9 cellular contexts compared by ENCODE assay signal in the genomic region with DNA sequence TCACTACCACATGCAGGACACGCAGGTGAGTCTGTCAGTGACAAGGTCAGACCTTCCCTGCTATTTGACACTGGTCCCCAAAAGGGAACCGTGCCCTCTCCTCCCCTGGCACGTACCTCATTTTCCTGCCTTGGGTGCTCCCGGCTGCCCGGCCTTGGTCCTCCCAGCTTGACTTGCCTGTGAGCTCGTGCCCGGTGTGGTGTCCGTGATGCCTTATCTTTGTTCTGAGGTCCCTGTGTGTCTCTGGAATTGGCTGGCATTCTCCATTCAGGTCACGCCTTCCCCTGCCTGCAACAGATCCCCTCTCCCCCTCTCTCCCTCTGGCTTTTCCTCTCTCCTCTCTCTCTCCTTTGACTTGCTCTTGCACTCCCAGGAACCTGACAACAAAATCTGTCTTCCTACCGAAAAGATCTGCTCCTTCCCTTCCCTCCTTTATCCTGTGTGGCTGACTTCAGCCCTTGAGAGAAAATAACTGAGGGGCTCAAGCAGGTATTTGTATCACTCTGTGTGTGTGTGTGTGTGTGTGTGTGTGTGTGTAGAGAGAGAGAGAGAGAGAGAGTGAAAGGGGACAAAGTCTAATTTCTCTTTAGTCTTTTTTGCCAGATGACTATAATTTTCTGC. TPM values are rescaled to one million over a fixed set of nuclear protein-coding genes. Genes with fewer than 3 reads are reported as not detected.
DNase-seq lines count a peak whose midpoint lies in the region; ATAC-seq, FAIRE-seq and TF ChIP-seq lines count a peak whose summit lies in the region.
"Had no signal": no experiment of that assay in that cellular context is flagged by ENCODE, and none has a peak within 500 bp of the region (broad histone marks: within the 10 kb centered on the region; RNA-seq: fewer than 3 reads in every experiment).

A gene with protein sequence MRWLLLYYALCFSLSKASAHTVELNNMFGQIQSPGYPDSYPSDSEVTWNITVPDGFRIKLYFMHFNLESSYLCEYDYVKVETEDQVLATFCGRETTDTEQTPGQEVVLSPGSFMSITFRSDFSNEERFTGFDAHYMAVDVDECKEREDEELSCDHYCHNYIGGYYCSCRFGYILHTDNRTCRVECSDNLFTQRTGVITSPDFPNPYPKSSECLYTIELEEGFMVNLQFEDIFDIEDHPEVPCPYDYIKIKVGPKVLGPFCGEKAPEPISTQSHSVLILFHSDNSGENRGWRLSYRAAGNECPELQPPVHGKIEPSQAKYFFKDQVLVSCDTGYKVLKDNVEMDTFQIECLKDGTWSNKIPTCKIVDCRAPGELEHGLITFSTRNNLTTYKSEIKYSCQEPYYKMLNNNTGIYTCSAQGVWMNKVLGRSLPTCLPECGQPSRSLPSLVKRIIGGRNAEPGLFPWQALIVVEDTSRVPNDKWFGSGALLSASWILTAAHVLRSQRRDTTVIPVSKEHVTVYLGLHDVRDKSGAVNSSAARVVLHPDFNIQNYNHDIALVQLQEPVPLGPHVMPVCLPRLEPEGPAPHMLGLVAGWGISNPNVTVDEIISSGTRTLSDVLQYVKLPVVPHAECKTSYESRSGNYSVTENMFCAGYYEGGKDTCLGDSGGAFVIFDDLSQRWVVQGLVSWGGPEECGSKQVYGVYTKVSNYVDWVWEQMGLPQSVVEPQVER (minus strand): TSS at position 226 of the 621 bp plus-strand sequence. CDS start 105 bp downstream, at position 121.

- no peak for TF ChIP-seq CTCF in upper lobe of right lung (IDR thresholded peaks at IDR 0.05)

- intact Hi-C loops in upper lobe of right lung (cut with DNase I): no loop called here

- DNase-seq in SJSA1 (ENCODE audit: low read depth in 1 of 2, low spot score in 2 of 2) (peak in 1 of 2 experiments; percentile 8), frontal cortex (ENCODE audit: low spot score in 2 of 2) (no peak), upper lobe of right lung (no peak), Karpas-422 (no peak)
- DNase-seq: activated CD4-positive, alpha-beta T cell treated with anti-CD3 and anti-CD28 coated beads for 36 hours had no signal

- H2AFZ ChIP-seq in Karpas-422 (ENCODE audit: low read length): no peak within 1 kb of the TSS

- no peaks in the 10 kb centered on the region for H3K79me2 ChIP-seq in Karpas-422 (ENCODE audit: low read length)

- H3K4me3 ChIP-seq in SJSA1 (0 out of 2 replicates have a peak within 1 kb of the TSS, but pooled peaks have one; percentile 6), muscle layer of duodenum (ENCODE audit: low read depth in 1 of 2, low read length in 2 of 2) (peak within 1 kb of the TSS; percentile 54 to 59), upper lobe of right lung (peak within 1 kb of the TSS; percentile 9), Karpas-422 (ENCODE audit: low read length) (no peak within 1 kb of the TSS)

- H3K9me3 ChIP-seq in SJSA1 (replicated peaks) (no peaks in the 10 kb centered on the region), muscle layer of duodenum (ENCODE audit: control insufficient read depth in 1 of 2, low read length in 2 of 2) (no peaks in the 10 kb centered on the region), upper lobe of right lung (no peaks in the 10 kb centered on the region), Karpas-422 (ENCODE audit: low read length) (no peaks in the 10 kb centered on the region)

- H3K36me3 ChIP-seq in SJSA1: no peaks in the 10 kb centered on the region
- H3K36me3 ChIP-seq in muscle layer of duodenum (ENCODE audit: control insufficient read depth in 1 of 2, insufficient read depth in 2 of 2, low read length in 2 of 2): no peaks in the 10 kb centered on the region
- no peaks in the 10 kb centered on the region for H3K36me3 ChIP-seq in upper lobe of right lung
- no peaks in the 10 kb centered on the region for H3K36me3 ChIP-seq in Karpas-422 (ENCODE audit: insufficient read depth, low read length)

- no peak within 1 kb of the TSS for H3K4me2 ChIP-seq in Karpas-422 (ENCODE audit: low read depth, low read length, poor library complexity, severe bottlenecking)

- H3K4me1 ChIP-seq in SJSA1 (replicated peaks) (peaks cover 13% of the 10 kb centered on the region), muscle layer of duodenum (ENCODE audit: control insufficient read depth in 1 of 2, insufficient read depth in 2 of 2, low read length in 2 of 2) (peaks cover 0 to 27% of the 10 kb centered on the region in 2 donors), upper lobe of right lung (peaks cover 20% of the 10 kb centered on the region), Karpas-422 (ENCODE audit: low read length) (no peaks in the 10 kb centered on the region)

- H3K27me3 ChIP-seq in SJSA1 (replicated peaks) (no peaks in the 10 kb centered on the region), muscle layer of duodenum (ENCODE audit: low read depth, low read length) (no peaks in the 10 kb centered on the region), upper lobe of right lung (no peaks in the 10 kb centered on the region), Karpas-422 (ENCODE audit: low read length) (no peaks in the 10 kb centered on the region; the same call in 1 of the 2 replicates)

- FAIRE-seq in frontal cortex (lab: Jason Lieb, UNC): no peak

- H3K9ac ChIP-seq in Karpas-422 (ENCODE audit: low read length): no peak within 1 kb of the TSS

- no peak for ATAC-seq in upper lobe of right lung
- ATAC-seq in HG02642 (IDR thresholded peaks at IDR 0.05; ENCODE audit: poor library complexity, unreplicated experiment): no peak
- ATAC-seq in HG02840 (IDR thresholded peaks at IDR 0.05; ENCODE audit: low FRiP score, unreplicated experiment): no peak
- ATAC-seq in GM21515 (IDR thresholded peaks at IDR 0.05; ENCODE audit: unreplicated experiment): no peak

- no peaks in the 10 kb centered on the region for H4K20me1 ChIP-seq in Karpas-422 (ENCODE audit: insufficient read depth, low read depth, low read length)

- no peaks in the 10 kb centered on the region for H3K9me2 ChIP-seq in Karpas-422 (replicated peaks; ENCODE audit: insufficient read depth, low read length)

- H3K27ac ChIP-seq in SJSA1 (peak within 1 kb of the TSS; percentile 38; the same call in 1 of the 2 replicates), muscle layer of duodenum (ENCODE audit: low read length) (peak within 1 kb of the TSS; percentile 56), upper lobe of right lung (no peak within 1 kb of the TSS), Karpas-422 (ENCODE audit: low read length) (no peak within 1 kb of the TSS)

RNA-seq across cellular contexts. Expression of the gene that starts here (rescaled TPM):
- total RNA-seq in SJSA1 (2014; rRNA removed; shearing (Covaris generic)): 2.1 and 2.3 TPM in 2 replicates
- total RNA-seq in frontal cortex: 22.8 TPM
- 5.9 TPM for total RNA-seq in upper lobe of right lung
- 0.04 TPM in 1 of 2 replicates, not detected in the other for total RNA-seq in Karpas-422 (2014; rRNA removed; shearing (Covaris generic); ENCODE audit: low replicate concordance)
- total RNA-seq: activated CD4-positive, alpha-beta T cell treated with anti-CD3 and anti-CD28 coated beads for 36 hours had no signal

Comparison
In these comparisons a context has a peak if more than half of its experiments do, and no peak if none do; other contexts are left out.
1. H3K27ac ChIP-seq: peak in SJSA1 (single experiment) and muscle layer of duodenum (single experiment); none in upper lobe of right lung (single experiment) and Karpas-422 (single experiment).